Comparison of ENCODE assay signal across 10 cellular contexts in the genomic region with DNA sequence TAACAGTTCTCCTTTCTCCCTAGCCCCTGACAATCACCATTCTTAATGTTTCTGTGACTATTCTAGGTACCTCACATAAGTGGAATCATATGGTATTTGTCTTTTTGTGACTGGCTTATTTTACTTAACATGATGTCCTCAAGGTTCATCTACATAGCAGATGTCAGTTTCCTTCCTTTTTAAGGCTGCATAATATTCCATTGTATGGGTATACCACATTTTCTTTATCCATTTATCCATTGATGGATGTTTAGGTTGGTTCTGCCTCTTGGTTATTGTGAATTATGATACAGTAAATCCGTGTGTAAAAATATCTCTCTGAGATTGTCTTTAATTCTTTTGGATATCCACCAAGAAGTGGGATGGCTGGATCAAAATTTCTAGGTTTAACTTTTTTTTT.
"Had no signal": no experiment of that assay in that cellular context is flagged by ENCODE, and none has a peak within 500 bp of the region (broad histone marks: within the 10 kb centered on the region; RNA-seq: fewer than 3 reads in every experiment).

No MANE protein-coding gene starts in this region.

- H3K27ac ChIP-seq: GM23248, KMS-11 had no signal

- H3K4me3 ChIP-seq: GM23248 had no signal

- FAIRE-seq: H54, HTR-8/SVneo had no signal

- DNase-seq: GM23248, GOT3, H9, HCEC 1CT, HFFc6, IMR-90, KBM-7 had no signal

- H3K9ac ChIP-seq: GM23248, KMS-11 had no signal

- H2AFZ ChIP-seq: GM23248 had no signal

- H3K4me2 ChIP-seq: KMS-11 had no signal
